23 cellular contexts compared by ENCODE assay signal in genomic region chr10:89985446-89985845, GRCh38.
DNase-seq lines count a peak whose midpoint lies in the region; FAIRE-seq and TF ChIP-seq lines count a peak whose summit lies in the region.
"Had no signal": no experiment of that assay in that cellular context is flagged by ENCODE, and none has a peak within 500 bp of the region (broad histone marks: within the 10 kb centered on the region; RNA-seq: fewer than 3 reads in every experiment).

No MANE protein-coding gene starts in this region.

- H3K36me3 ChIP-seq in mammary epithelial cell (ENCODE audit: insufficient read depth, low read length) (no peaks in the 10 kb centered on the region), breast epithelium (no peaks in the 10 kb centered on the region), keratinocyte (ENCODE audit: control insufficient read depth in 2 of 2, extremely low read depth in 1 of 2, insufficient read depth in 2 of 2, low read length in 2 of 2) (no peaks in the 10 kb centered on the region)
- H3K36me3 ChIP-seq: BE2C had no signal

- H3K27ac ChIP-seq in mammary epithelial cell (ENCODE audit: insufficient read depth, low read depth, low read length) (no peak overlapping the region), breast epithelium (no peak overlapping the region), keratinocyte (ENCODE audit: control insufficient read depth, insufficient read depth, low read length) (no peak overlapping the region)
- H3K27ac ChIP-seq: A549; BLaER1 treated with 17β-estradiol and CSF1 and Interleukin-3, amounts not matched to agents 10 nM and 100 nM had no signal

- intact Hi-C loops in mammary epithelial cell (cut with micrococcal nuclease) (no loop called here), breast epithelium (cut with DNase I; ENCODE audit: low total_unique reads) (no loop called here)

- H3K4me1 ChIP-seq in mammary epithelial cell (ENCODE audit: insufficient read depth, low read length) = peaks cover 7% of the 10 kb centered on the region
- no peaks in the 10 kb centered on the region for H3K4me1 ChIP-seq in breast epithelium
- H3K4me1 ChIP-seq in keratinocyte (ENCODE audit: control insufficient read depth, extremely low read depth, insufficient read depth, low read length) = peaks cover 14% of the 10 kb centered on the region
- H3K4me1 ChIP-seq: A549; BE2C; BLaER1 treated with 17β-estradiol and CSF1 and Interleukin-3, amounts not matched to agents 10 nM and 100 nM had no signal

- H3K9ac ChIP-seq in mammary epithelial cell (ENCODE audit: insufficient read depth, low read length) = no peak overlapping the region
- no peak overlapping the region for H3K9ac ChIP-seq in keratinocyte (ENCODE audit: control insufficient read depth, extremely low read depth, insufficient read depth, low read length)
- H3K9ac ChIP-seq: BLaER1 treated with 17β-estradiol and CSF1 and Interleukin-3, amounts not matched to agents 10 nM and 100 nM had no signal

- FAIRE-seq in keratinocyte (lab: Jason Lieb, UNC) = no peak
- FAIRE-seq: A549, D721Med, GM12878, GM18507 had no signal

- no peaks in the 10 kb centered on the region for H3K9me1 ChIP-seq in keratinocyte (ENCODE audit: control insufficient read depth, extremely low read depth, insufficient read depth, low read length)

- CTCF ChIA-PET in mammary epithelial cell (lab: Charles Lee; ENCODE audit: low non-redundant PET) = no interaction called here

- H3K4me2 ChIP-seq in mammary epithelial cell (ENCODE audit: insufficient read depth, low read depth, low read length) = peak overlapping the region; percentile 49
- peak overlapping the region; percentile 40 for H3K4me2 ChIP-seq in keratinocyte (ENCODE audit: control insufficient read depth, extremely low read depth, insufficient read depth, low read depth, low read length)
- H3K4me2 ChIP-seq: A549; BLaER1 treated with 17β-estradiol and CSF1 and Interleukin-3, amounts not matched to agents 10 nM and 100 nM; GM23338 had no signal

- WGBS in mammary epithelial cell (ENCODE audit: low coverage, missing lambda C conversion rate) = 22% methylated on average over 7 of the region's 7 CpGs

- DNase-seq in mammary epithelial cell (no peak), breast epithelium (ENCODE audit: low spot score in 2 of 2) (no peak), keratinocyte (ENCODE audit: low read depth, low spot score) (no peak), superior temporal gyrus (ENCODE audit: extremely low spot score) (peak; percentile 25), NCI-H2081 (lab: John Stamatoyannopoulos, UW) (no peak), NCI-H1436 treated with DMSO at 0.1 percent for 48 hours (lab: John Stamatoyannopoulos, UW) (no peak)
- DNase-seq: 8988T; ACHN; AML-193; BE2C; CD4-positive, alpha-beta T cell; CD8-positive, alpha-beta memory T cell; DMS 273 treated with DMSO at 0.1 percent for 48 hours; DMS79; EL; GDM1; H9 had no signal

- H3K27me3 ChIP-seq in mammary epithelial cell (ENCODE audit: insufficient read depth, low read length) = no peaks in the 10 kb centered on the region
- H3K27me3 ChIP-seq in breast epithelium = no peaks in the 10 kb centered on the region
- H3K27me3 ChIP-seq in keratinocyte (ENCODE audit: control insufficient read depth, extremely low read depth, insufficient read depth, low read length) = no peaks in the 10 kb centered on the region
- H3K27me3 ChIP-seq: BE2C; BLaER1 treated with 17β-estradiol and CSF1 and Interleukin-3, amounts not matched to agents 10 nM and 100 nM had no signal

- dilution Hi-C loops in mammary epithelial cell (cut with HindIII; ENCODE audit: low sequenced_read_pairs) (no loop called here), keratinocyte (cut with MboI; ENCODE audit: extremely low pct_ligation_motif_present, low sequenced_read_pairs) (no loop called here)

- H3K4me3 ChIP-seq in mammary epithelial cell (replicated peaks in 1 of 3; ENCODE audit: insufficient read depth in 1 of 3, low read depth in 2 of 3, low read length in 3 of 3) (no peak overlapping the region), breast epithelium (no peak overlapping the region), keratinocyte (ENCODE audit: control insufficient read depth in 2 of 3, extremely low read depth in 1 of 3, insufficient read depth in 2 of 3, low read depth in 1 of 3, low read length in 3 of 3) (no peak overlapping the region)
- H3K4me3 ChIP-seq: A549; BLaER1 treated with 17β-estradiol and CSF1 and Interleukin-3, amounts not matched to agents 10 nM and 100 nM; GM12878; GM23338 had no signal

- BruUV-seq in mammary epithelial cell (replicated peaks; lab: Mats Ljungman, UMichigan) = no TSS peak

- no peak for TF ChIP-seq POLR2A in breast epithelium (IDR thresholded peaks at IDR 0.05)

- H4K20me1 ChIP-seq in mammary epithelial cell (ENCODE audit: insufficient read depth, low read length) (no peaks in the 10 kb centered on the region), keratinocyte (ENCODE audit: control insufficient read depth, extremely low read depth, insufficient read depth, low read length) (no peaks in the 10 kb centered on the region)
- H4K20me1 ChIP-seq: BLaER1 treated with 17β-estradiol and CSF1 and Interleukin-3, amounts not matched to agents 10 nM and 100 nM had no signal

- H3K9me3 ChIP-seq in mammary epithelial cell (replicated peaks; ENCODE audit: insufficient read depth, low read length) = no peaks in the 10 kb centered on the region
- no peaks in the 10 kb centered on the region for H3K9me3 ChIP-seq in breast epithelium
- no peaks in the 10 kb centered on the region for H3K9me3 ChIP-seq in keratinocyte (ENCODE audit: control insufficient read depth, low read depth, low read length)
- H3K9me3 ChIP-seq: A549, BE2C had no signal

- in situ Hi-C loops in mammary epithelial cell (cut with MboI; ENCODE audit: low sequenced_read_pairs in 2 of 2) = loop anchor here in 1 of 2 donors (25.0 kb wide), 1 partner anchor 877 kb away; the partner anchor contains the start of genes HTR7 and RPP30

- TF ChIP-seq CTCF in mammary epithelial cell (conservative IDR thresholded peaks at IDR 0.05 in 1 of 2, IDR thresholded peaks at IDR 0.05 in 1 of 2; ENCODE audit: extremely low read depth in 1 of 2, insufficient read depth in 1 of 2, low read depth in 1 of 2, low read length in 2 of 2) (no peak), breast epithelium (IDR thresholded peaks at IDR 0.05) (no peak), keratinocyte (optimal IDR thresholded peaks at IDR 0.05 in 1 of 3, IDR thresholded peaks at IDR 0.05 in 1 of 3, conservative IDR thresholded peaks at IDR 0.05 in 1 of 3; ENCODE audit: extremely low read depth in 1 of 3, insufficient read depth in 2 of 3, low read length in 3 of 3) (no peak)

- H3K79me2 ChIP-seq in mammary epithelial cell (ENCODE audit: insufficient read depth, low read length) = no peaks in the 10 kb centered on the region
- no peaks in the 10 kb centered on the region for H3K79me2 ChIP-seq in keratinocyte (ENCODE audit: control insufficient read depth, insufficient read depth, low read length)

- H2AFZ ChIP-seq in mammary epithelial cell (ENCODE audit: low read depth, low read length) = peak overlapping the region; percentile 74
- H2AFZ ChIP-seq in keratinocyte (ENCODE audit: control insufficient read depth, low read length) = peak overlapping the region; percentile 79
- H2AFZ ChIP-seq: GM23338 had no signal
